9 cellular contexts compared by ENCODE assay signal in genomic region chr16:12515346-12515745, GRCh38.
DNase-seq lines count a peak whose midpoint lies in the region; ATAC-seq and TF ChIP-seq lines count a peak whose summit lies in the region.
"Had no signal": no experiment of that assay in that cellular context is flagged by ENCODE, and none has a peak within 500 bp of the region (broad histone marks: within the 10 kb centered on the region; RNA-seq: fewer than 3 reads in every experiment).

No MANE protein-coding gene starts in this region.

- peak overlapping the region; percentile 56 to 78 (median 71) for H3K4me2 ChIP-seq in BLaER1 treated with 17β-estradiol and CSF1 and Interleukin-3, amounts not matched to agents 10 nM and 100 nM
- peak overlapping the region; percentile 32 for H3K4me2 ChIP-seq in OCI-LY3 (ENCODE audit: low read length)
- H3K4me2 ChIP-seq in neuronal stem cell (ENCODE audit: insufficient read depth, low read length, poor library complexity, severe bottlenecking), result no peak overlapping the region

- no CpG with 5 or more reads among the region's 7 CpGs for WGBS in neuronal stem cell (ENCODE audit: extremely low coverage in 2 of 2, insufficient read length in 2 of 2, insufficient replicate concordance in 1 of 2), 2 donors
- 86 to 92% methylated on average over 7 of the region's 7 CpGs for WGBS in tibial nerve, 2 donors

- H2AK5ac ChIP-seq in neuronal stem cell (ENCODE audit: low read depth, low read length), result no peak overlapping the region

- no peaks in the 10 kb centered on the region for H3K79me2 ChIP-seq in OCI-LY3 (ENCODE audit: low read length)

- no peak overlapping the region for H2BK12ac ChIP-seq in neuronal stem cell (ENCODE audit: low read length)

- no peak overlapping the region for H4K91ac ChIP-seq in neuronal stem cell (ENCODE audit: low read depth, low read length, poor library complexity)

- no peaks in the 10 kb centered on the region for H3K27me3 ChIP-seq in BLaER1 treated with 17β-estradiol and CSF1 and Interleukin-3, amounts not matched to agents 10 nM and 100 nM
- no peaks in the 10 kb centered on the region for H3K27me3 ChIP-seq in OCI-LY3 (ENCODE audit: low read depth, low read length)
- no peaks in the 10 kb centered on the region for H3K27me3 ChIP-seq in neuronal stem cell (ENCODE audit: control insufficient read depth in 3 of 3, insufficient read depth in 3 of 3, low read depth in 1 of 3, low read length in 3 of 3)
- H3K27me3 ChIP-seq in tibial nerve, result no peaks in the 10 kb centered on the region
- H3K27me3 ChIP-seq: BE2C had no signal

- peak overlapping the region; percentile 10 for H2BK5ac ChIP-seq in neuronal stem cell (ENCODE audit: low read length)

- no peak overlapping the region for H3K4me3 ChIP-seq in BLaER1 treated with 17β-estradiol and CSF1 and Interleukin-3, amounts not matched to agents 10 nM and 100 nM
- H3K4me3 ChIP-seq in OCI-LY3 (ENCODE audit: low read length) (no peak overlapping the region), neuronal stem cell (ENCODE audit: low read length in 2 of 2) (no peak overlapping the region), tibial nerve (no peak overlapping the region)

- no peak for TF ChIP-seq EP300 in tibial nerve (IDR thresholded peaks at IDR 0.05)

- H3K9me3 ChIP-seq in BLaER1 treated with 17β-estradiol and CSF1 and Interleukin-3, amounts not matched to agents 10 nM and 100 nM (replicated peaks in 1 of 11), result no peaks in the 10 kb centered on the region
- H3K9me3 ChIP-seq in OCI-LY3 (ENCODE audit: insufficient read depth, low read length), result no peaks in the 10 kb centered on the region
- no peaks in the 10 kb centered on the region for H3K9me3 ChIP-seq in neuronal stem cell (replicated peaks in 1 of 2; ENCODE audit: control insufficient read depth in 2 of 2, insufficient read depth in 1 of 2, low read depth in 1 of 2, low read length in 2 of 2)
- no peaks in the 10 kb centered on the region for H3K9me3 ChIP-seq in tibial nerve
- H3K9me3 ChIP-seq: BE2C had no signal

- no peak overlapping the region for H3K4ac ChIP-seq in neuronal stem cell (ENCODE audit: low read length)

- H4K8ac ChIP-seq in neuronal stem cell (ENCODE audit: low read depth, low read length), result no peak overlapping the region

- H3K79me1 ChIP-seq in neuronal stem cell (ENCODE audit: low read depth, low read length), result no peaks in the 10 kb centered on the region

- no peak for ATAC-seq in HG03432 (IDR thresholded peaks at IDR 0.05; ENCODE audit: unreplicated experiment)

- H3K18ac ChIP-seq in neuronal stem cell (ENCODE audit: low read length), result no peak overlapping the region

- H2AFZ ChIP-seq in OCI-LY3 (ENCODE audit: low read depth, low read length) (no peak overlapping the region), neuronal stem cell (ENCODE audit: low read length) (no peak overlapping the region)

- peak overlapping the region; percentile 17 for H3K23ac ChIP-seq in neuronal stem cell (ENCODE audit: low read depth, low read length, poor library complexity)

- TF ChIP-seq CTCF in OCI-LY3 (IDR thresholded peaks at IDR 0.05; ENCODE audit: low read depth, low read length) (no peak), tibial nerve (IDR thresholded peaks at IDR 0.05) (no peak)

- no peak overlapping the region for H3K14ac ChIP-seq in neuronal stem cell (ENCODE audit: low read length)

- DNase-seq in medulla oblongata (ENCODE audit: extremely low spot score) (peak; percentile 40), neuronal stem cell (ENCODE audit: low spot score) (no peak), NCI-H524 (lab: John Stamatoyannopoulos, UW) (no peak), tibial nerve (ENCODE audit: low spot score in 2 of 2) (no peak)
- DNase-seq: BE2C, DMS53 had no signal

- TF ChIP-seq POLR2A in tibial nerve (IDR thresholded peaks at IDR 0.05), result no peak

- no peak overlapping the region for H2BK15ac ChIP-seq in neuronal stem cell (ENCODE audit: low read length)

- H3K27ac ChIP-seq in BLaER1 treated with 17β-estradiol and CSF1 and Interleukin-3, amounts not matched to agents 10 nM and 100 nM, result no peak overlapping the region
- H3K27ac ChIP-seq in OCI-LY3 (ENCODE audit: low read length), result no peak overlapping the region
- H3K27ac ChIP-seq in neuronal stem cell (replicated peaks; ENCODE audit: low read length), result no peak overlapping the region
- no peak overlapping the region for H3K27ac ChIP-seq in tibial nerve

- H3K36me3 ChIP-seq in BLaER1 treated with 17β-estradiol and CSF1 and Interleukin-3, amounts not matched to agents 10 nM and 100 nM, result no peaks in the 10 kb centered on the region; a peak in 1 of 22 replicates
- no peaks in the 10 kb centered on the region for H3K36me3 ChIP-seq in OCI-LY3 (replicated peaks; ENCODE audit: low read depth, low read length)
- no peaks in the 10 kb centered on the region for H3K36me3 ChIP-seq in neuronal stem cell (replicated peaks in 1 of 2; ENCODE audit: control insufficient read depth in 2 of 2, insufficient read depth in 2 of 2, low read length in 2 of 2)
- peaks cover 0 to 12% (median 0%) of the 10 kb centered on the region in 3 donors for H3K36me3 ChIP-seq in tibial nerve
- H3K36me3 ChIP-seq: BE2C had no signal

- H4K20me1 ChIP-seq in BLaER1 treated with 17β-estradiol and CSF1 and Interleukin-3, amounts not matched to agents 10 nM and 100 nM, result peaks cover 0 to 87% (median 30%) of the 10 kb centered on the region in 11 experiments; a peak in 9 of 22 replicates
- no peaks in the 10 kb centered on the region for H4K20me1 ChIP-seq in OCI-LY3 (ENCODE audit: insufficient read depth, low read length)

- no peak overlapping the region for H3K9ac ChIP-seq in BLaER1 treated with 17β-estradiol and CSF1 and Interleukin-3, amounts not matched to agents 10 nM and 100 nM
- H3K9ac ChIP-seq in OCI-LY3 (ENCODE audit: low read length) (no peak overlapping the region), neuronal stem cell (ENCODE audit: low read depth, low read length, poor library complexity) (no peak overlapping the region)

- H2BK120ac ChIP-seq in neuronal stem cell (ENCODE audit: low read depth, low read length), result no peak overlapping the region

- peaks cover 28 to 58% (median 50%) of the 10 kb centered on the region in 10 experiments for H3K4me1 ChIP-seq in BLaER1 treated with 17β-estradiol and CSF1 and Interleukin-3, amounts not matched to agents 10 nM and 100 nM
- peaks cover 11% of the 10 kb centered on the region for H3K4me1 ChIP-seq in OCI-LY3 (ENCODE audit: low read length)
- H3K4me1 ChIP-seq in neuronal stem cell (ENCODE audit: control insufficient read depth in 2 of 2, insufficient read depth in 1 of 2, low read depth in 1 of 2, low read length in 2 of 2), result peaks cover 0 to 2% of the 10 kb centered on the region in 2 donors
- peaks cover 0 to 15% (median 0%) of the 10 kb centered on the region in 4 donors for H3K4me1 ChIP-seq in tibial nerve
- H3K4me1 ChIP-seq: BE2C had no signal
